In the genomic region with DNA sequence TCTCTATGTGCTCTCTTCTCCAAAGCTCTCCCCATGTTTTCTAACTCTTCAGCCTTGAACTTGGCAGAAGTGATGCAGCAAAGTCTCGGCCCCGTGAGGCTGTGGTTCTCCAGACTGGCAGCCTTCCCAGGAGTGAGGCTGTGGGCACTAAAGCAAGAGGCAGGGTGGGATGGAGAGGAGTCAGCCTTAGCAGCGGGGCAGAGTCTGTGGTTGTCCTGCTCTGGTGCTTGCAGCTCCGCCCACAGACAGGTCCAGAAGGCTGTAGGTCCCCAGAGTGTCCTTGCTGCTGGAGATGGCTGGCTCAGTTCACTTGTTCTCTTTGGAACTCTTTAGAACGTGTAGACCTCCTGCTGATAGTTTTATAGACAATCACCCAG, we compare ENCODE assay signal across 25 cellular contexts.
A peak's percentile ranks its signal among the peaks of the same experiment; 100 is the strongest.
DNase-seq lines count a peak whose midpoint lies in the region; ATAC-seq, FAIRE-seq and TF ChIP-seq lines count a peak whose summit lies in the region.
"Had no signal": no experiment of that assay in that cellular context is flagged by ENCODE, and none has a peak within 500 bp of the region (broad histone marks: within the 10 kb centered on the region; RNA-seq: fewer than 3 reads in every experiment).

No MANE protein-coding gene starts in this region.

- no peaks in the 10 kb centered on the region for H3K36me3 ChIP-seq in ovary
- H3K36me3 ChIP-seq: brain microvascular endothelial cell, left lung, tibial artery had no signal

- ATAC-seq in HG02759 (IDR thresholded peaks at IDR 0.05; ENCODE audit: unreplicated experiment): peak; percentile 15
- ATAC-seq in GM19397 (IDR thresholded peaks at IDR 0.05; ENCODE audit: unreplicated experiment): no peak
- ATAC-seq: HCT116; left lung; Panc1; psoas muscle; stimulated activated naive CD8-positive, alpha-beta T cell treated with anti-CD3 and anti-CD28 coated beads, Interleukin-15, Interleukin-2, amounts not matched to agents 100 U/mL and 50 U/mL, for 24 hours; T-helper 17 cell had no signal

- no peak for TF ChIP-seq POLR2A in ovary (IDR thresholded peaks at IDR 0.05)

- TF ChIP-seq EP300 in ovary (IDR thresholded peaks at IDR 0.05): no peak

- H3K27me3 ChIP-seq in ovary: no peaks in the 10 kb centered on the region
- H3K27me3 ChIP-seq: brain microvascular endothelial cell, left lung had no signal

- TF ChIP-seq CTCF in ovary (IDR thresholded peaks at IDR 0.05): no peak

- peaks cover 28% of the 10 kb centered on the region for H3K4me1 ChIP-seq in ovary (ENCODE audit: insufficient read depth)
- H3K4me1 ChIP-seq: left lung, psoas muscle, tibial artery had no signal

- 36 to 56% (median 48%) methylated on average over 5 of the region's 5 CpGs for WGBS in ovary, 3 donors

- H3K4me3 ChIP-seq in ovary: no peak overlapping the region
- H3K4me3 ChIP-seq: left lung, psoas muscle, skin epidermis, tibial artery had no signal

- peak; percentile 29 for FAIRE-seq in GM18507 (lab: Jason Lieb, UNC)
- FAIRE-seq: colon had no signal

- intact Hi-C loops in ovary (cut with DNase I): no loop called here

- no peak overlapping the region for H3K27ac ChIP-seq in ovary
- H3K27ac ChIP-seq: brain microvascular endothelial cell, left lung, psoas muscle, skin epidermis, tibial artery had no signal

- DNase-seq in GM18507 (ENCODE audit: extremely low spot score, insufficient read length, low read depth) (no peak), RPMI7951 (ENCODE audit: low read depth) (peak; percentile 27), ovary (peak in 4 of 5 donors; percentile 32 to 61 (median 53)), SIG-M5 (lab: John Stamatoyannopoulos, UW) (no peak), HuH-7.5 (ENCODE audit: low spot score) (no peak)
- DNase-seq: activated CD4-positive, alpha-beta memory T cell treated with anti-CD3 and anti-CD28 coated beads for 36 hours; activated effector memory CD4-positive, alpha-beta T cell treated with anti-CD3 and anti-CD28 coated beads, Interleukin-2, amount 50 U/mL, for 16 hours; brain microvascular endothelial cell; EL; glutamatergic neuron; IMR-90; left lung; midbrain; NCI-H1694 treated with DMSO at 0.1 percent for 48 hours; NCI-H226; psoas muscle; stimulated activated naive CD8-positive, alpha-beta T cell treated with anti-CD3 and anti-CD28 coated beads, Interleukin-15, Interleukin-2, amounts not matched to agents 100 U/mL and 50 U/mL, for 24 hours; T-helper 17 cell; tibial artery had no signal

- H3K9me3 ChIP-seq in ovary: no peaks in the 10 kb centered on the region
- H3K9me3 ChIP-seq: left lung, psoas muscle, tibial artery had no signal

Comparison
In these comparisons a context has a peak if more than half of its experiments do, and no peak if none do; other contexts are left out.
1. DNase-seq: peak in RPMI7951 (single experiment) and ovary (4 of 5); none in GM18507 (single experiment), SIG-M5 (single experiment) and HuH-7.5 (single experiment).